Comparison of ENCODE assay signal across 1 cellular context in the genomic region with DNA sequence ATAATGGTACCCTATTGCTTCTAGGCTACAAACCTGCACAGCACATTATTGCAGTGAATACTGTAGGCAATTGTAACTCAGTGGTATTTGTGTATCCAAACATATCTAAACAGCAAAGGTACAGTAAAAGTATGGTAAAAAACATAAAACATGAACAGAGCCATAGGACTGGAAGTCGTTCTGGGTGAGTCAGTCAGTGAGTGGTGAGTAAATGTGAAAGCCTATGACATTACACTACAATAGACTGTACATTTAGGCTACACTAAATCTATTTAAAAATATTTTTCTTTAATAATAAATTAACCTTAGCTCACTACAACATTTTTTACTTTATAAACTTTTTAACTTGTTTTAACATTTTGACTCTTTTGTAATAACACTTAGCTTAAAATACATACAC.
TF ChIP-seq lines count a peak whose summit lies in the region.

No MANE protein-coding gene starts in this region.

TF ChIP-seq in K562, 482 proteins besides CTCF, POLR2A, EP300 and RAD21:
- TF ChIP-seq ETS2 (tag; IDR thresholded peaks at IDR 0.05; ENCODE audit: borderline replicate concordance, poor library complexity, severe bottlenecking) (no peak), DDX20 (tag; IDR thresholded peaks at IDR 0.05; ENCODE audit: low read depth) (no peak)
